Comparison of ENCODE assay signal across 1 cellular context in genomic region chr12:4538207-4539160, GRCh38.
TF ChIP-seq lines count a peak whose summit lies in the region.

Gene RAD51AP1, plus strand, starts transcription at chr12:4538890. Its CDS starts 50 bp downstream, at chr12:4538940.

TF ChIP-seq in GM12878, 131 proteins besides CTCF, POLR2A, EP300 and RAD21 (continued from another document and continues in another):
- TF ChIP-seq RELB (IDR thresholded peaks at IDR 0.05; ENCODE audit: low read depth) (peak; percentile 99), SMARCA5 (IDR thresholded peaks at IDR 0.05) (no peak), RUNX3 (IDR thresholded peaks at IDR 0.05; ENCODE audit: low read length) (peak; percentile 87), FOXM1 (IDR thresholded peaks at IDR 0.05; ENCODE audit: low read depth, low read length) (no peak), KLF5 (IDR thresholded peaks at IDR 0.05; ENCODE audit: partially characterized antibody) (peak; percentile 49), BHLHE40 (IDR thresholded peaks at IDR 0.05; ENCODE audit: borderline replicate concordance in 1 of 2, low read depth in 2 of 2, low read length in 1 of 2) (peak; percentile 42; a peak in 1 of 4 replicates), PML (IDR thresholded peaks at IDR 0.05; ENCODE audit: low read length) (peak; percentile 84; the same call in 1 of the 2 replicates), TARDBP (IDR thresholded peaks at IDR 0.05; ENCODE audit: borderline replicate concordance) (0 out of 2 replicates have a peak, but pooled peaks have one; percentile 14), PAX5 (IDR thresholded peaks at IDR 0.05; ENCODE audit: borderline replicate concordance, low read depth, low read length) (0 out of 2 replicates have a peak, but pooled peaks have one; percentile 15), SIX5 (IDR thresholded peaks at IDR 0.05; ENCODE audit: low read depth, low read length, severe bottlenecking) (peak; percentile 43), CEBPZ (IDR thresholded peaks at IDR 0.05; ENCODE audit: low read depth, low read length) (peak; percentile 32), HDAC6 (IDR thresholded peaks at IDR 0.05; ENCODE audit: unreplicated experiment) (no peak), MXI1 (IDR thresholded peaks at IDR 0.05; ENCODE audit: low read depth, low read length) (peak; percentile 89), NFIC (IDR thresholded peaks at IDR 0.05; ENCODE audit: low read depth, low read length) (peak; percentile 49; the same call in 1 of the 2 replicates), BCL3 (IDR thresholded peaks at IDR 0.05; ENCODE audit: borderline replicate concordance, insufficient read depth, low read depth, low read length, poor library complexity, severe bottlenecking) (no peak), CBX3 (IDR thresholded peaks at IDR 0.05; ENCODE audit: borderline replicate concordance, low read depth) (no peak), E2F8 (IDR thresholded peaks at IDR 0.05; ENCODE audit: low read depth, partially characterized antibody) (peak; percentile 97), IKZF1 (conservative IDR thresholded peaks at IDR 0.05) (peak; percentile 96), CUX1 (IDR thresholded peaks at IDR 0.05; ENCODE audit: insufficient replicate concordance, low read depth, low read length) (no peak), SUZ12 (IDR thresholded peaks at IDR 0.05; ENCODE audit: unreplicated experiment) (no peak), TAF1 (IDR thresholded peaks at IDR 0.05; ENCODE audit: borderline replicate concordance, low read depth, low read length) (peak; percentile 86), YY1 (IDR thresholded peaks at IDR 0.05; ENCODE audit: low read depth, low read length) (peak; percentile 93), CEBPB (IDR thresholded peaks at IDR 0.05; ENCODE audit: borderline replicate concordance in 1 of 2, low read depth in 2 of 2, low read length in 2 of 2) (no peak), ATF7 (IDR thresholded peaks at IDR 0.05; ENCODE audit: low read depth) (peak; percentile 77), JUND (IDR thresholded peaks at IDR 0.05; ENCODE audit: low read depth, low read length) (no peak), ZBTB33 (IDR thresholded peaks at IDR 0.05) (no peak), MEF2B (IDR thresholded peaks at IDR 0.05; ENCODE audit: partially characterized antibody, poor library complexity, severe bottlenecking) (peak; percentile 61), E2F4 (IDR thresholded peaks at IDR 0.05; ENCODE audit: low read depth, low read length) (peak; percentile 93), IRF4 (IDR thresholded peaks at IDR 0.05; ENCODE audit: low read depth, low read length) (0 out of 2 replicates have a peak, but pooled peaks have one; percentile 8), E4F1 (IDR thresholded peaks at IDR 0.05; ENCODE audit: borderline replicate concordance, partially characterized antibody) (peak; percentile 70), ATF2 (IDR thresholded peaks at IDR 0.05; ENCODE audit: low read length) (0 out of 2 replicates have a peak, but pooled peaks have one; percentile 23), CREM (IDR thresholded peaks at IDR 0.05; ENCODE audit: low read depth) (peak; percentile 81), RCOR1 (conservative IDR thresholded peaks at IDR 0.05; ENCODE audit: low read depth, low read length) (no peak), KAT2A (conservative IDR thresholded peaks at IDR 0.05; ENCODE audit: control insufficient read depth, low read depth, low read length) (no peak), HDAC2 (IDR thresholded peaks at IDR 0.05) (0 out of 2 replicates have a peak, but pooled peaks have one; percentile 53), YBX1 (IDR thresholded peaks at IDR 0.05) (no peak)
